In the genomic region with DNA sequence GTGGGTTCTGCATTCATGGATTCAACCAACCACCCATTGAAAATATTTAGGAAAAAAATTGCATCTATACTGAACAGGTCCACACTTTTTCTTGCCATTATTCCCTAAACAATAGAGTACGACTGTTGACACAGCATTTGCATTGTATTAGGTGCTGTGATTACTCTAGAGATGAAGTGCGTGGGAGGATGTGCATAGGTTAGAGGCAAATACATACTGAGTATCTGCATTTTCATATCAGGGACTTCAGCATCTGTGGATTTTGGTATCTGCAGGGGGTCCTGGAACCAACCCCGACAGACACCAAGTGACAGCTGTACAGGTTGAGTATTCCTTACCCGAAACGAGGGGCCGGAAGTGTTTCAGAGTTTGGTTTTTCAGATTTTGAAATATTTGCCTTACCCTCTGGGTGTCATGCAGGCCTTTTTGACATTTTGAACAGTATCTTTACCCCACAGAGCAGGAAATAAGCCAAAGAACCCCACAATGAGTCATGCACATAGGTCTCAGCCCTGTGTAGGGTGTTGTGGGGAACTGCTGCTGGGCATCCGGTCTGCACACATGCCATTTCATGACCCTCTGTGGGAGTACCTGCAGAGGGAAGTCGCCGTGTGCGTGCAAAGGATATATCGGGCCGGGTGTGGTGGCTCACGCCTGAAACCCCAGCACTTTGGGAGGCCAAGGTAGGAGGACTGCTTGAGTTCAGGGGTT, we compare ENCODE assay signal across 9 cellular contexts. TPM values are rescaled to one million over a fixed set of nuclear protein-coding genes. Genes with fewer than 3 reads are reported as not detected.
DNase-seq lines count a peak whose midpoint lies in the region; ATAC-seq and TF ChIP-seq lines count a peak whose summit lies in the region.
"Had no signal": no experiment of that assay in that cellular context is flagged by ENCODE, and none has a peak within 500 bp of the region (broad histone marks: within the 10 kb centered on the region; RNA-seq: fewer than 3 reads in every experiment).

No MANE protein-coding gene starts in this region.

- H3K4me3 ChIP-seq in neutrophil (ENCODE audit: low read depth in 1 of 2, low read length in 1 of 2) = no peak overlapping the region
- H3K4me3 ChIP-seq in GM23248 = no peak overlapping the region

- peaks cover 7% of the 10 kb centered on the region; the same call in 1 of the 2 replicates for H3K79me2 ChIP-seq in GM23248 (ENCODE audit: insufficient read depth)

- in situ Hi-C loops in GM13977 (cut with MboI; ENCODE audit: low pct_unique_long_range_greater_than_20kb, low sequenced_read_pairs, unreplicated experiment) = no loop called here
- in situ Hi-C loops in GM23248 (cut with MboI) = no loop called here

- DNase-seq in GM13977 (ENCODE audit: low spot score) (peak; percentile 48), NOMO-1 (lab: John Stamatoyannopoulos, UW; ENCODE audit: unreplicated experiment in 2 of 2) (peak; percentile 94), ecto neural progenitor cell (ENCODE audit: low spot score) (no peak), GM23248 (no peak)
- peak; percentile 74 for DNase-seq in activated T-cell treated with anti-CD3 and anti-CD28 coated beads, Interleukin-2, amount 50 U/mL, for 24 hours

- ATAC-seq in HG03457 (IDR thresholded peaks at IDR 0.05; ENCODE audit: unreplicated experiment) (no peak), HG03442 (IDR thresholded peaks at IDR 0.05; ENCODE audit: unreplicated experiment) (no peak)

- no peak overlapping the region for H3K9ac ChIP-seq in GM23248

- peak overlapping the region; percentile 47 for H3K27ac ChIP-seq in neutrophil
- H3K27ac ChIP-seq in GM23248 = no peak overlapping the region

- no peaks in the 10 kb centered on the region for H3K27me3 Mint-ChIP-seq in activated T-cell treated with anti-CD3 and anti-CD28 coated beads, Interleukin-2, amount 50 U/mL, for 24 hours
- H3K27me3 Mint-ChIP-seq: brain had no signal

- H3K4me3 Mint-ChIP-seq in activated T-cell treated with anti-CD3 and anti-CD28 coated beads, Interleukin-2, amount 50 U/mL, for 24 hours = peak overlapping the region; percentile 18
- H3K4me3 Mint-ChIP-seq: brain had no signal

- peak overlapping the region; percentile 90 for H3K27ac Mint-ChIP-seq in activated T-cell treated with anti-CD3 and anti-CD28 coated beads, Interleukin-2, amount 50 U/mL, for 24 hours

- peaks cover 7% of the 10 kb centered on the region; the same call in 1 of the 2 replicates for H3F3A ChIP-seq in GM23248 (ENCODE audit: insufficient read depth)

- TF ChIP-seq CTCF in GM13977 (IDR thresholded peaks at IDR 0.05; ENCODE audit: extremely low read depth, insufficient read depth, missing control alignments) = no peak
- TF ChIP-seq CTCF in neutrophil (IDR thresholded peaks at IDR 0.05) = no peak

- peaks cover 23 to 25% of the 10 kb centered on the region in 2 experiments for H3K4me1 ChIP-seq in neutrophil (ENCODE audit: control insufficient read depth in 1 of 2, insufficient read depth in 1 of 2, low read depth in 1 of 2, low read length in 1 of 2)
- no peaks in the 10 kb centered on the region for H3K4me1 ChIP-seq in GM23248 (ENCODE audit: insufficient read depth)

- H3K4me2 ChIP-seq in GM23248 (ENCODE audit: unreplicated experiment) = no peak overlapping the region

- H3K36me3 Mint-ChIP-seq in activated T-cell treated with anti-CD3 and anti-CD28 coated beads, Interleukin-2, amount 50 U/mL, for 24 hours (ENCODE audit: low read depth) = peaks cover 92% of the 10 kb centered on the region

- H3K9me3 ChIP-seq in neutrophil (no peaks in the 10 kb centered on the region), GM23248 (ENCODE audit: low read depth) (no peaks in the 10 kb centered on the region)

- H3K36me3 ChIP-seq in neutrophil (peaks cover 37% of the 10 kb centered on the region), GM23248 (ENCODE audit: low read depth) (peaks cover 45% of the 10 kb centered on the region)

- no peak overlapping the region for H2AFZ ChIP-seq in GM23248

- no peaks in the 10 kb centered on the region for H3K9me2 ChIP-seq in GM23248 (ENCODE audit: insufficient read depth)

- peaks cover 45% of the 10 kb centered on the region for H3K4me1 Mint-ChIP-seq in activated T-cell treated with anti-CD3 and anti-CD28 coated beads, Interleukin-2, amount 50 U/mL, for 24 hours (ENCODE audit: low read depth)
- H3K4me1 Mint-ChIP-seq: brain had no signal

- H3K9me3 Mint-ChIP-seq in activated T-cell treated with anti-CD3 and anti-CD28 coated beads, Interleukin-2, amount 50 U/mL, for 24 hours = no peaks in the 10 kb centered on the region
- H3K9me3 Mint-ChIP-seq: brain had no signal

- WGBS in GM23248 (ENCODE audit: low coverage in 1 of 2, low lambda C conversion rate in 2 of 2, missing lambda C conversion rate in 2 of 2), 2 experiments = 97% methylated on average over 13 of the region's 13 CpGs

- H3K27me3 ChIP-seq in neutrophil = no peaks in the 10 kb centered on the region
- H3K27me3 ChIP-seq in GM23248 (replicated peaks; ENCODE audit: insufficient read depth) = no peaks in the 10 kb centered on the region

- no peaks in the 10 kb centered on the region for H4K20me1 ChIP-seq in GM23248 (ENCODE audit: insufficient read depth)

RNA-seq across cellular contexts. Expression of a gene that starts 14.5 kb away (rescaled TPM):
- total RNA-seq in GM23248 (2014; rRNA removed; shearing (Covaris generic)) = 26.9 and 33.2 TPM in 2 replicates
- polyA plus RNA-seq in GM23248 (2016; fragmentation: Nextera tagmentation; extraction: Ambion mirVana) = 105 and 107 TPM in 2 replicates

RNA-seq across cellular contexts. Expression of a gene that starts 14.8 kb away (rescaled TPM):
- 81.3 and 100 TPM in 2 replicates for total RNA-seq in GM23248 (2014; rRNA removed; shearing (Covaris generic))
- 146 and 150 TPM in 2 replicates for polyA plus RNA-seq in GM23248 (2016; fragmentation: Nextera tagmentation; extraction: Ambion mirVana)

RNA-seq across cellular contexts. Expression of a gene that starts 51.7 kb away (rescaled TPM):
- total RNA-seq in GM23248 (2014; rRNA removed; shearing (Covaris generic)) = 9.7 and 20.6 TPM in 2 replicates
- 6.9 and 7.7 TPM in 2 replicates for polyA plus RNA-seq in GM23248 (2016; fragmentation: Nextera tagmentation; extraction: Ambion mirVana)

Comparison
In these comparisons a context has a peak if more than half of its experiments do, and no peak if none do; other contexts are left out.
1. DNase-seq: peak in GM13977 (single experiment), NOMO-1 (2 of 2) and activated T-cell treated with anti-CD3 and anti-CD28 coated beads, Interleukin-2, amount 50 U/mL, for 24 hours (single experiment); none in ecto neural progenitor cell (single experiment) and GM23248 (single experiment).